ENCODE assay signal across 7 cellular contexts in the genomic region with DNA sequence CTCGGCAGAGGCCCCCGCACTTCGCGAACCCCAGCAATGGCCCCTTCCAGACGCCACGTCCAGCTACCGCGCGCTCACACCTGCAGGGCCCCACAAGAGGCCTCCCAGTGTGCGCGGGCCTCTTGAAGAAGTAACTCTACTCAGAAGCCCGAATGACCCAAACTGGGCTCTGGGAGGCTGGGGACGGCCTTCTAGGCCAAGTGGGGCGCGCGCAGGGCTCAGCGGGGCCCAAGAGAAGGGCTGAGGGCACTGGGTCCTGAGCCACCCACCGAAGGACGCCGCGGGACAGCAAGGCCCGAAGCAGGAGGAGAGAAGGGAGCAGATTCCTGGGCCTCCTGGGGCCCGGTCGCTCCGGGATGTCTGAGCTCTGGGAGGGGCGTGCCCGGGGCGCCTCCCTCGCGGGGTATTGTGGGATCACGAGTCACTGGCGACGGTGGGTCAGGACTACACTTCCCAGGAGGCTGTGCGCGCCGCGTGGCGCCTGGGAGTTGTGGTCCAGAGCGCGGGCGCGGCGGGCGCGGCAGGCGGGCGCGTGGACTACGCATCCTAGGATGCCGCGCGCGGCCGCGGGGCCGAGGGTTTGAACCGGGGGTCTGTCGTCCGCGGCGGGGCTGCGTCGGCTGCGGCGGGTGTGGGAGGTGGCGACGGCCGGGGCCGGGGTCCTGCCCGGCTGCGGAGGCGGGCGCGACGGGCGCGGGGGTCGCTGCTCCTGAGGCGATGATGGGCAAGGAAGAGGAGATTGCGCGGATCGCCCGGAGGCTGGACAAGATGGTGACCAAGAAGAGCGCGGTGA. TPM values are rescaled to one million over a fixed set of nuclear protein-coding genes. Genes with fewer than 3 reads are reported as not detected.
DNase-seq lines count a peak whose midpoint lies in the region; ATAC-seq and TF ChIP-seq lines count a peak whose summit lies in the region.

A gene (plus strand): TSS at position 603 of the 793 bp plus-strand sequence. CDS start 115 bp downstream, at position 718.

- H3K9me3 Mint-ChIP-seq in brain = no peaks in the 10 kb centered on the region

- peak within 1 kb of the TSS; percentile 91 to 98 (median 97) for H3K4me3 Mint-ChIP-seq in brain

- H3K4me3 ChIP-seq in iPS-11a (ENCODE audit: low read depth, low read length) = peak within 1 kb of the TSS; percentile 72
- peak within 1 kb of the TSS; percentile 89 for H3K4me3 ChIP-seq in skeletal muscle cell (ENCODE audit: low read depth, low read length)

- H3K36me3 Mint-ChIP-seq in brain = peaks cover 3% of the 10 kb centered on the region

- H3K27me3 Mint-ChIP-seq in brain = peaks cover 4% of the 10 kb centered on the region

- H3K27ac Mint-ChIP-seq in brain = peak within 1 kb of the TSS; percentile 65 to 97 (median 89)

- TF ChIP-seq CTCF in brain (conservative IDR thresholded peaks at IDR 0.05) = no peak

- ATAC-seq in GM18511 (IDR thresholded peaks at IDR 0.05; ENCODE audit: unreplicated experiment) (peak; percentile 76), HG03064 (IDR thresholded peaks at IDR 0.05; ENCODE audit: low read depth, unreplicated experiment) (peak; percentile 68)

- H3K4me1 Mint-ChIP-seq in brain = peaks cover 33% of the 10 kb centered on the region

- DNase-seq in NCI-H2107 treated with DMSO at 0.1 percent for 48 hours (lab: John Stamatoyannopoulos, UW; ENCODE audit: unreplicated experiment) (peak; percentile 83), UCSD-AML1 (lab: John Stamatoyannopoulos, UW; ENCODE audit: unreplicated experiment) (peak; percentile 96), skeletal muscle cell (ENCODE audit: low read depth) (peak; percentile 84)

RNA-seq across cellular contexts. Expression of the gene that starts here (rescaled TPM):
- 238 TPM for polyA plus RNA-seq in brain (ENCODE audit: insufficient read depth, low read depth, low replicate concordance)

Comparison
In these comparisons a context has a peak if more than half of its experiments do, and no peak if none do; other contexts are left out.
1. Peak in every context shown above with its lines: DNase-seq, ATAC-seq and H3K4me3 ChIP-seq.